1 cellular context compared by ENCODE assay signal in genomic region chr21:44510508-44511218, GRCh38.
TF ChIP-seq lines count a peak whose summit lies in the region.

No MANE protein-coding gene starts in this region.

TF ChIP-seq in HepG2, 621 proteins besides CTCF, POLR2A, EP300 and RAD21 (continued from another document and continues in another):
- TF ChIP-seq ZNF510 (CRISPR knock-in tag; IDR thresholded peaks at IDR 0.05; ENCODE audit: low read depth), result 0 out of 2 replicates have a peak, but pooled peaks have one; percentile 52
- no peak for TF ChIP-seq ISX (CRISPR knock-in tag; conservative IDR thresholded peaks at IDR 0.05)
- TF ChIP-seq ZFP90 (CRISPR knock-in tag; IDR thresholded peaks at IDR 0.05; ENCODE audit: borderline replicate concordance), result no peak; the same call in 1 of the 2 replicates
- TF ChIP-seq RXRA (CRISPR knock-in tag; IDR thresholded peaks at IDR 0.05), result no peak
- no peak for TF ChIP-seq USF2 (IDR thresholded peaks at IDR 0.05; ENCODE audit: low read depth, low read length)
- no peak for TF ChIP-seq USF2 (CRISPR knock-in tag; IDR thresholded peaks at IDR 0.05; ENCODE audit: borderline replicate concordance)
- TF ChIP-seq SAP130 (CRISPR knock-in tag; IDR thresholded peaks at IDR 0.05; ENCODE audit: low read depth), result no peak
- TF ChIP-seq GFI1 (CRISPR knock-in tag; IDR thresholded peaks at IDR 0.05; ENCODE audit: borderline replicate concordance), result no peak
- TF ChIP-seq TAF1 (CRISPR knock-in tag; IDR thresholded peaks at IDR 0.05), result peak; percentile 7; the same call in 1 of the 2 replicates
- TF ChIP-seq MLLT10 (CRISPR knock-in tag; IDR thresholded peaks at IDR 0.05), result no peak
- peak; percentile 70 for TF ChIP-seq ZBTB33 (CRISPR knock-in tag; IDR thresholded peaks at IDR 0.05)
- TF ChIP-seq TFDP2 (CRISPR knock-in tag; IDR thresholded peaks at IDR 0.05), result no peak
- no peak for TF ChIP-seq HINFP (CRISPR knock-in tag; IDR thresholded peaks at IDR 0.05; ENCODE audit: low read depth)
- TF ChIP-seq CEBPG (CRISPR knock-in tag; IDR thresholded peaks at IDR 0.05), result no peak
- no peak for TF ChIP-seq SNAPC2 (CRISPR knock-in tag; IDR thresholded peaks at IDR 0.05)
- no peak for TF ChIP-seq HNRNPH1 (optimal IDR thresholded peaks at IDR 0.05; ENCODE audit: low read depth, low read length)
- no peak for TF ChIP-seq ZNF20 (CRISPR knock-in tag; IDR thresholded peaks at IDR 0.05)
- no peak for TF ChIP-seq ZNF124 (CRISPR knock-in tag; IDR thresholded peaks at IDR 0.05)
- TF ChIP-seq ZBTB8A (CRISPR knock-in tag; IDR thresholded peaks at IDR 0.05; ENCODE audit: borderline replicate concordance, low read depth), result no peak
- TF ChIP-seq PLRG1 (conservative IDR thresholded peaks at IDR 0.05), result no peak
- no peak for TF ChIP-seq TBX3 (IDR thresholded peaks at IDR 0.05; ENCODE audit: borderline replicate concordance)
- TF ChIP-seq PITX1 (CRISPR knock-in tag; IDR thresholded peaks at IDR 0.05), result peak; percentile 59; the same call in 1 of the 2 replicates
- no peak for TF ChIP-seq ATF5 (CRISPR knock-in tag; IDR thresholded peaks at IDR 0.05; ENCODE audit: low read depth)
- TF ChIP-seq PCBP1 (IDR thresholded peaks at IDR 0.05; ENCODE audit: borderline replicate concordance, low read depth, low read length), result no peak
- no peak for TF ChIP-seq ONECUT2 (CRISPR knock-in tag; IDR thresholded peaks at IDR 0.05)
- TF ChIP-seq TGIF2 (CRISPR knock-in tag; IDR thresholded peaks at IDR 0.05), result no peak
- no peak for TF ChIP-seq FOXP1 (IDR thresholded peaks at IDR 0.05)
- TF ChIP-seq FOXP1 (CRISPR knock-in tag; IDR thresholded peaks at IDR 0.05), result no peak
- no peak for TF ChIP-seq ZNF557 (CRISPR knock-in tag; IDR thresholded peaks at IDR 0.05)
- TF ChIP-seq ZNF841 (CRISPR knock-in tag; IDR thresholded peaks at IDR 0.05; ENCODE audit: borderline replicate concordance), result no peak
- TF ChIP-seq DPF2 (CRISPR knock-in tag; IDR thresholded peaks at IDR 0.05; ENCODE audit: borderline replicate concordance, low read depth), result no peak
- no peak for TF ChIP-seq ARNT (IDR thresholded peaks at IDR 0.05)
- peak; percentile 43; the same call in 1 of the 2 replicates for TF ChIP-seq ZFY (CRISPR knock-in tag; IDR thresholded peaks at IDR 0.05)
- no peak for TF ChIP-seq ATF3 (CRISPR knock-in tag; IDR thresholded peaks at IDR 0.05)
- TF ChIP-seq ZNF160 (CRISPR knock-in tag; IDR thresholded peaks at IDR 0.05), result 0 out of 2 replicates have a peak, but pooled peaks have one; percentile 57
- no peak for TF ChIP-seq RFX5 (IDR thresholded peaks at IDR 0.05; ENCODE audit: low read depth, low read length)
- TF ChIP-seq ZFP91 (CRISPR knock-in tag; IDR thresholded peaks at IDR 0.05; ENCODE audit: borderline replicate concordance), result peak; percentile 79
- no peak for TF ChIP-seq ZNF280D (CRISPR knock-in tag; IDR thresholded peaks at IDR 0.05)
- TF ChIP-seq NFIC (IDR thresholded peaks at IDR 0.05; ENCODE audit: low read length), result no peak
- no peak for TF ChIP-seq KLF11 (CRISPR knock-in tag; IDR thresholded peaks at IDR 0.05)
- TF ChIP-seq ZNF180 (CRISPR knock-in tag; IDR thresholded peaks at IDR 0.05; ENCODE audit: borderline replicate concordance, low read depth), result no peak
- TF ChIP-seq HMGA1 (CRISPR knock-in tag; conservative IDR thresholded peaks at IDR 0.05), result no peak
- TF ChIP-seq FOSL1 (CRISPR knock-in tag; IDR thresholded peaks at IDR 0.05; ENCODE audit: borderline replicate concordance), result no peak
- TF ChIP-seq MATR3 (CRISPR knock-in tag; IDR thresholded peaks at IDR 0.05), result no peak
- no peak for TF ChIP-seq ZNF816 (CRISPR knock-in tag; IDR thresholded peaks at IDR 0.05; ENCODE audit: borderline replicate concordance)
- TF ChIP-seq ZBTB43 (CRISPR knock-in tag; conservative IDR thresholded peaks at IDR 0.05), result no peak
- no peak for TF ChIP-seq ZNF839 (CRISPR knock-in tag; IDR thresholded peaks at IDR 0.05; ENCODE audit: borderline replicate concordance)
- TF ChIP-seq ZNF296 (CRISPR knock-in tag; conservative IDR thresholded peaks at IDR 0.05), result no peak
- peak; percentile 71; the same call in 1 of the 2 replicates for TF ChIP-seq ZNF724P (CRISPR knock-in tag; IDR thresholded peaks at IDR 0.05; ENCODE audit: borderline replicate concordance)
- no peak for TF ChIP-seq ZNF781 (CRISPR knock-in tag; IDR thresholded peaks at IDR 0.05; ENCODE audit: borderline replicate concordance, not compliant biosample characterization)
- TF ChIP-seq STAT5B (CRISPR knock-in tag; IDR thresholded peaks at IDR 0.05), result no peak
- TF ChIP-seq ARID3A (IDR thresholded peaks at IDR 0.05; ENCODE audit: low read depth, low read length), result no peak
- TF ChIP-seq ZNF746 (CRISPR knock-in tag; IDR thresholded peaks at IDR 0.05), result no peak
- TF ChIP-seq KLF6 (CRISPR knock-in tag; IDR thresholded peaks at IDR 0.05), result no peak
- TF ChIP-seq RFXANK (CRISPR knock-in tag; IDR thresholded peaks at IDR 0.05), result no peak
- TF ChIP-seq SOX13 (IDR thresholded peaks at IDR 0.05), result no peak
- TF ChIP-seq SOX13 (CRISPR knock-in tag; conservative IDR thresholded peaks at IDR 0.05 in 1 of 2, IDR thresholded peaks at IDR 0.05 in 1 of 2), result no peak
- TF ChIP-seq HNRNPK (IDR thresholded peaks at IDR 0.05; ENCODE audit: low read depth, low read length, poor library complexity, severe bottlenecking), result no peak
